Comparison of ENCODE assay signal across 16 cellular contexts in genomic region chr2:21262426-21262940, GRCh38.
A peak's percentile ranks its signal among the peaks of the same experiment; 100 is the strongest.
DNase-seq lines count a peak whose midpoint lies in the region; ATAC-seq and TF ChIP-seq lines count a peak whose summit lies in the region.
"Had no signal": no experiment of that assay in that cellular context is flagged by ENCODE, and none has a peak within 500 bp of the region (broad histone marks: within the 10 kb centered on the region; RNA-seq: fewer than 3 reads in every experiment).

No MANE protein-coding gene starts in this region.

- no peaks in the 10 kb centered on the region for H3K9me3 ChIP-seq in right atrium auricular region
- H3K9me3 ChIP-seq: BE2C, HAP-1 had no signal

- H3K4me1 ChIP-seq in right atrium auricular region: peaks cover 0 to 14% of the 10 kb centered on the region in 2 donors
- H3K4me1 ChIP-seq: HAP-1 had no signal

- H3K36me3 ChIP-seq in right atrium auricular region: no peaks in the 10 kb centered on the region
- H3K36me3 ChIP-seq: BE2C, HAP-1 had no signal

- peaks cover 15% of the 10 kb centered on the region for H3K4me1 Mint-ChIP-seq in osteocyte (ENCODE audit: unreplicated experiment)

- DNase-seq in right atrium auricular region (ENCODE audit: low spot score): no peak
- DNase-seq in osteocyte (ENCODE audit: extremely low spot score, unreplicated experiment): peak; percentile 56
- DNase-seq in Ammon's horn (ENCODE audit: low spot score): no peak
- DNase-seq in activated T-cell treated with anti-CD3 and anti-CD28 coated beads, Interleukin-2, amount 50 U/mL, for 48 hours: no peak
- DNase-seq: BE2C; CD8-positive, alpha-beta T cell; COR-L47; DMS153; DMS79 treated with DMSO at 0.1 percent for 48 hours; EL had no signal

- no peak overlapping the region for H3K4me3 ChIP-seq in right atrium auricular region
- H3K4me3 ChIP-seq: HAP-1 had no signal

- TF ChIP-seq CTCF in right atrium auricular region (IDR thresholded peaks at IDR 0.05) (no peak), osteocyte (IDR thresholded peaks at IDR 0.05) (no peak)

- no peaks in the 10 kb centered on the region for H3K36me3 Mint-ChIP-seq in osteocyte (ENCODE audit: unreplicated experiment)
- H3K36me3 Mint-ChIP-seq: CD8-positive, alpha-beta T cell had no signal

- H3K27ac Mint-ChIP-seq in osteocyte (ENCODE audit: unreplicated experiment): no peak overlapping the region
- H3K27ac Mint-ChIP-seq: CD8-positive, alpha-beta T cell had no signal

- H3K27ac ChIP-seq in angular gyrus (ENCODE audit: low read depth, low read length) (peak overlapping the region; percentile 93), cingulate gyrus (ENCODE audit: low read depth, low read length) (peak overlapping the region; percentile 98), right atrium auricular region (peak overlapping the region; percentile 15 to 22)
- H3K27ac ChIP-seq: C4-2B had no signal

- H3K27me3 Mint-ChIP-seq in osteocyte (ENCODE audit: unreplicated experiment): no peaks in the 10 kb centered on the region

- no peak overlapping the region for H3K4me3 Mint-ChIP-seq in osteocyte (ENCODE audit: unreplicated experiment)
- H3K4me3 Mint-ChIP-seq: CD8-positive, alpha-beta T cell had no signal

- H3K9me3 Mint-ChIP-seq in osteocyte (ENCODE audit: unreplicated experiment): no peaks in the 10 kb centered on the region
- H3K9me3 Mint-ChIP-seq: CD8-positive, alpha-beta T cell had no signal

- no peaks in the 10 kb centered on the region for H3K27me3 ChIP-seq in right atrium auricular region
- H3K27me3 ChIP-seq: BE2C had no signal

- ATAC-seq in GM21367 (IDR thresholded peaks at IDR 0.05; ENCODE audit: unreplicated experiment): no peak
- ATAC-seq: CD8-positive, alpha-beta T cell; HepG2 had no signal

Comparison
In these comparisons a context has a peak if more than half of its experiments do, and no peak if none do; other contexts are left out.
1. H3K27ac ChIP-seq: peak in every context shown above with its lines; median percentile 98 in cingulate gyrus; 93 in angular gyrus; 18 in right atrium auricular region.